Comparison of ENCODE assay signal across 1 cellular context in the genomic region with DNA sequence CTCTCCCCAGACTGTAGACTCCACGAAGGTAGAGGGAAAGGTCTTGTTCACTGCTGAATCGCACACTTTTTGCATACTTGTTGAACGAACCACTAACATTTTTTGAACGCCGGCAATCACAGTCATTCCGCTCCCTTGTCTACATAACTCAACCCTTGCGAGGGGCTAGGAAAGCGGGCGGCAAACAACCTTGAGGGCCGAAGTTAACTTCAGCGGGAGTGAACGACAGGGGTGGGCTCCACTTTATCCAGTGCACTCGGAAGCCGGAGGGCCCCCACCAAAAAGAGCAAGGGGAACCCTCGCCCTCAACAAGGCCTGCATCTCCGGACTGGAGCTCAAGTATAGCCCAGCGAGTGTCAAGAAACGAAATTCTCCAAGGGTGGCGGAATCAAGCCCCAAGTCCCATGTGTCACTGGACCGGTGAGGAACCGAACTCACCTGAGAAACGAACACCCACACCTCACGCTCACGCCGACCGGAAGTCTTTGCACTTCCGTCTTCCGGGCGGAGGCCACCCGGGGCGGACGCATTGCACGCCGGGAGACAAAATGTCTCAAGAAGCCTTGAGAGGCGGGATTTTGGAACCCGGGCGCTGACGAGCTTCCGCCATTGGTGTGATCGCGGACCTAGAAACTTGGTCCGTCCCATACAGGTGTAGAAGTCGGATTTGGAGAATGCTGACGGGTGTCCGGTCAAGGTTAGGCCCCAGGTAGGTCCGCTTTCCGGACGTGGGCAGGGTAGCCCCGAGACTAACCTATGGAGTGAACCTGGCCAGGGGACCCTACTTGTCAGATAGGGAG.
TF ChIP-seq lines count a peak whose summit lies in the region.

A gene (minus strand): TSS at position 484 of the 800 bp plus-strand sequence. CDS start 1,644 bp downstream, outside the sequence.

TF ChIP-seq in K562, 482 proteins besides CTCF, POLR2A, EP300 and RAD21 (continued from another document and continues in another):
- TF ChIP-seq, protein P1, sequence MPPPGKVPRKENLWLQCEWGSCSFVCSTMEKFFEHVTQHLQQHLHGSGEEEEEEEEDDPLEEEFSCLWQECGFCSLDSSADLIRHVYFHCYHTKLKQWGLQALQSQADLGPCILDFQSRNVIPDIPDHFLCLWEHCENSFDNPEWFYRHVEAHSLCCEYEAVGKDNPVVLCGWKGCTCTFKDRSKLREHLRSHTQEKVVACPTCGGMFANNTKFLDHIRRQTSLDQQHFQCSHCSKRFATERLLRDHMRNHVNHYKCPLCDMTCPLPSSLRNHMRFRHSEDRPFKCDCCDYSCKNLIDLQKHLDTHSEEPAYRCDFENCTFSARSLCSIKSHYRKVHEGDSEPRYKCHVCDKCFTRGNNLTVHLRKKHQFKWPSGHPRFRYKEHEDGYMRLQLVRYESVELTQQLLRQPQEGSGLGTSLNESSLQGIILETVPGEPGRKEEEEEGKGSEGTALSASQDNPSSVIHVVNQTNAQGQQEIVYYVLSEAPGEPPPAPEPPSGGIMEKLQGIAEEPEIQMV (tag; conservative IDR thresholded peaks at IDR 0.05; ENCODE audit: low read depth): no peak
- TF ChIP-seq TEAD2 (tag; IDR thresholded peaks at IDR 0.05) (no peak), ELF2 (CRISPR knock-in tag; IDR thresholded peaks at IDR 0.05) (peak; percentile 97), TAF7 (tag; IDR thresholded peaks at IDR 0.05) (peak; percentile 75), PML (IDR thresholded peaks at IDR 0.05; ENCODE audit: low read length) (no peak; the same call in 1 of the 2 replicates), FOSL1 (tag; conservative IDR thresholded peaks at IDR 0.05) (no peak), ZNF41 (CRISPR knock-in tag; conservative IDR thresholded peaks at IDR 0.05) (no peak), ZNF79 (CRISPR knock-in tag; IDR thresholded peaks at IDR 0.05; ENCODE audit: low read depth) (no peak), TAF1 (IDR thresholded peaks at IDR 0.05; ENCODE audit: control insufficient read depth, extremely low read depth, insufficient read depth, low read length, severe bottlenecking) (peak; percentile 97), ZNF780A (CRISPR knock-in tag; IDR thresholded peaks at IDR 0.05) (no peak), HDAC6 (IDR thresholded peaks at IDR 0.05; ENCODE audit: low read depth, low read length) (no peak), CCNT2 (IDR thresholded peaks at IDR 0.05; ENCODE audit: borderline replicate concordance, extremely low read depth, insufficient read length, low read depth, low read length) (no peak), SRSF1 (IDR thresholded peaks at IDR 0.05; ENCODE audit: low read depth, low read length) (no peak), CHD2 (IDR thresholded peaks at IDR 0.05; ENCODE audit: low read depth, low read length) (no peak), POLR2AphosphoS5 (IDR thresholded peaks at IDR 0.05; ENCODE audit: control insufficient read depth, insufficient read depth, low read depth, low read length) (peak; percentile 90)
- TF ChIP-seq, protein P2, sequence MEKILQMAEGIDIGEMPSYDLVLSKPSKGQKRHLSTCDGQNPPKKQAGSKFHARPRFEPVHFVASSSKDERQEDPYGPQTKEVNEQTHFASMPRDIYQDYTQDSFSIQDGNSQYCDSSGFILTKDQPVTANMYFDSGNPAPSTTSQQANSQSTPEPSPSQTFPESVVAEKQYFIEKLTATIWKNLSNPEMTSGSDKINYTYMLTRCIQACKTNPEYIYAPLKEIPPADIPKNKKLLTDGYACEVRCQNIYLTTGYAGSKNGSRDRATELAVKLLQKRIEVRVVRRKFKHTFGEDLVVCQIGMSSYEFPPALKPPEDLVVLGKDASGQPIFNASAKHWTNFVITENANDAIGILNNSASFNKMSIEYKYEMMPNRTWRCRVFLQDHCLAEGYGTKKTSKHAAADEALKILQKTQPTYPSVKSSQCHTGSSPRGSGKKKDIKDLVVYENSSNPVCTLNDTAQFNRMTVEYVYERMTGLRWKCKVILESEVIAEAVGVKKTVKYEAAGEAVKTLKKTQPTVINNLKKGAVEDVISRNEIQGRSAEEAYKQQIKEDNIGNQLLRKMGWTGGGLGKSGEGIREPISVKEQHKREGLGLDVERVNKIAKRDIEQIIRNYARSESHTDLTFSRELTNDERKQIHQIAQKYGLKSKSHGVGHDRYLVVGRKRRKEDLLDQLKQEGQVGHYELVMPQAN (IDR thresholded peaks at IDR 0.05; ENCODE audit: borderline replicate concordance): peak; percentile 94
- TF ChIP-seq, protein P3, sequence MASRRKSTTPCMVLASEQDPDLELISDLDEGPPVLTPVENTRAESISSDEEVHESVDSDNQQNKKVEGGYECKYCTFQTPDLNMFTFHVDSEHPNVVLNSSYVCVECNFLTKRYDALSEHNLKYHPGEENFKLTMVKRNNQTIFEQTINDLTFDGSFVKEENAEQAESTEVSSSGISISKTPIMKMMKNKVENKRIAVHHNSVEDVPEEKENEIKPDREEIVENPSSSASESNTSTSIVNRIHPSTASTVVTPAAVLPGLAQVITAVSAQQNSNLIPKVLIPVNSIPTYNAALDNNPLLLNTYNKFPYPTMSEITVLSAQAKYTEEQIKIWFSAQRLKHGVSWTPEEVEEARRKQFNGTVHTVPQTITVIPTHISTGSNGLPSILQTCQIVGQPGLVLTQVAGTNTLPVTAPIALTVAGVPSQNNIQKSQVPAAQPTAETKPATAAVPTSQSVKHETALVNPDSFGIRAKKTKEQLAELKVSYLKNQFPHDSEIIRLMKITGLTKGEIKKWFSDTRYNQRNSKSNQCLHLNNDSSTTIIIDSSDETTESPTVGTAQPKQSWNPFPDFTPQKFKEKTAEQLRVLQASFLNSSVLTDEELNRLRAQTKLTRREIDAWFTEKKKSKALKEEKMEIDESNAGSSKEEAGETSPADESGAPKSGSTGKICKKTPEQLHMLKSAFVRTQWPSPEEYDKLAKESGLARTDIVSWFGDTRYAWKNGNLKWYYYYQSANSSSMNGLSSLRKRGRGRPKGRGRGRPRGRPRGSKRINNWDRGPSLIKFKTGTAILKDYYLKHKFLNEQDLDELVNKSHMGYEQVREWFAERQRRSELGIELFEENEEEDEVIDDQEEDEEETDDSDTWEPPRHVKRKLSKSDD (conservative IDR thresholded peaks at IDR 0.05; ENCODE audit: low read length): no peak
- TF ChIP-seq, protein P4, sequence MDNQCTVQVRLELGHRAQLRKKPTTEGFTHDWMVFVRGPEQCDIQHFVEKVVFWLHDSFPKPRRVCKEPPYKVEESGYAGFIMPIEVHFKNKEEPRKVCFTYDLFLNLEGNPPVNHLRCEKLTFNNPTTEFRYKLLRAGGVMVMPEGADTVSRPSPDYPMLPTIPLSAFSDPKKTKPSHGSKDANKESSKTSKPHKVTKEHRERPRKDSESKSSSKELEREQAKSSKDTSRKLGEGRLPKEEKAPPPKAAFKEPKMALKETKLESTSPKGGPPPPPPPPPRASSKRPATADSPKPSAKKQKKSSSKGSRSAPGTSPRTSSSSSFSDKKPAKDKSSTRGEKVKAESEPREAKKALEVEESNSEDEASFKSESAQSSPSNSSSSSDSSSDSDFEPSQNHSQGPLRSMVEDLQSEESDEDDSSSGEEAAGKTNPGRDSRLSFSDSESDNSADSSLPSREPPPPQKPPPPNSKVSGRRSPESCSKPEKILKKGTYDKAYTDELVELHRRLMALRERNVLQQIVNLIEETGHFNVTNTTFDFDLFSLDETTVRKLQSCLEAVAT (IDR thresholded peaks at IDR 0.05): no peak
- TF ChIP-seq, protein P5, sequence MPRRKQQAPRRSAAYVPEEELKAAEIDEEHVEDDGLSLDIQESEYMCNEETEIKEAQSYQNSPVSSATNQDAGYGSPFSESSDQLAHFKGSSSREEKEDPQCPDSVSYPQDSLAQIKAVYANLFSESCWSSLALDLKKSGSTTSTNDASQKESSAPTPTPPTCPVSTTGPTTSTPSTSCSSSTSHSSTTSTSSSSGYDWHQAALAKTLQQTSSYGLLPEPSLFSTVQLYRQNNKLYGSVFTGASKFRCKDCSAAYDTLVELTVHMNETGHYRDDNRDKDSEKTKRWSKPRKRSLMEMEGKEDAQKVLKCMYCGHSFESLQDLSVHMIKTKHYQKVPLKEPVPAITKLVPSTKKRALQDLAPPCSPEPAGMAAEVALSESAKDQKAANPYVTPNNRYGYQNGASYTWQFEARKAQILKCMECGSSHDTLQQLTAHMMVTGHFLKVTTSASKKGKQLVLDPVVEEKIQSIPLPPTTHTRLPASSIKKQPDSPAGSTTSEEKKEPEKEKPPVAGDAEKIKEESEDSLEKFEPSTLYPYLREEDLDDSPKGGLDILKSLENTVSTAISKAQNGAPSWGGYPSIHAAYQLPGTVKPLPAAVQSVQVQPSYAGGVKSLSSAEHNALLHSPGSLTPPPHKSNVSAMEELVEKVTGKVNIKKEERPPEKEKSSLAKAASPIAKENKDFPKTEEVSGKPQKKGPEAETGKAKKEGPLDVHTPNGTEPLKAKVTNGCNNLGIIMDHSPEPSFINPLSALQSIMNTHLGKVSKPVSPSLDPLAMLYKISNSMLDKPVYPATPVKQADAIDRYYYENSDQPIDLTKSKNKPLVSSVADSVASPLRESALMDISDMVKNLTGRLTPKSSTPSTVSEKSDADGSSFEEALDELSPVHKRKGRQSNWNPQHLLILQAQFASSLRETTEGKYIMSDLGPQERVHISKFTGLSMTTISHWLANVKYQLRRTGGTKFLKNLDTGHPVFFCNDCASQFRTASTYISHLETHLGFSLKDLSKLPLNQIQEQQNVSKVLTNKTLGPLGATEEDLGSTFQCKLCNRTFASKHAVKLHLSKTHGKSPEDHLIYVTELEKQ (CRISPR knock-in tag; IDR thresholded peaks at IDR 0.05): no peak
- TF ChIP-seq, protein P6, sequence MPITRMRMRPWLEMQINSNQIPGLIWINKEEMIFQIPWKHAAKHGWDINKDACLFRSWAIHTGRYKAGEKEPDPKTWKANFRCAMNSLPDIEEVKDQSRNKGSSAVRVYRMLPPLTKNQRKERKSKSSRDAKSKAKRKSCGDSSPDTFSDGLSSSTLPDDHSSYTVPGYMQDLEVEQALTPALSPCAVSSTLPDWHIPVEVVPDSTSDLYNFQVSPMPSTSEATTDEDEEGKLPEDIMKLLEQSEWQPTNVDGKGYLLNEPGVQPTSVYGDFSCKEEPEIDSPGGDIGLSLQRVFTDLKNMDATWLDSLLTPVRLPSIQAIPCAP (CRISPR knock-in tag; IDR thresholded peaks at IDR 0.05; ENCODE audit: borderline replicate concordance): no peak
- TF ChIP-seq, protein P7, sequence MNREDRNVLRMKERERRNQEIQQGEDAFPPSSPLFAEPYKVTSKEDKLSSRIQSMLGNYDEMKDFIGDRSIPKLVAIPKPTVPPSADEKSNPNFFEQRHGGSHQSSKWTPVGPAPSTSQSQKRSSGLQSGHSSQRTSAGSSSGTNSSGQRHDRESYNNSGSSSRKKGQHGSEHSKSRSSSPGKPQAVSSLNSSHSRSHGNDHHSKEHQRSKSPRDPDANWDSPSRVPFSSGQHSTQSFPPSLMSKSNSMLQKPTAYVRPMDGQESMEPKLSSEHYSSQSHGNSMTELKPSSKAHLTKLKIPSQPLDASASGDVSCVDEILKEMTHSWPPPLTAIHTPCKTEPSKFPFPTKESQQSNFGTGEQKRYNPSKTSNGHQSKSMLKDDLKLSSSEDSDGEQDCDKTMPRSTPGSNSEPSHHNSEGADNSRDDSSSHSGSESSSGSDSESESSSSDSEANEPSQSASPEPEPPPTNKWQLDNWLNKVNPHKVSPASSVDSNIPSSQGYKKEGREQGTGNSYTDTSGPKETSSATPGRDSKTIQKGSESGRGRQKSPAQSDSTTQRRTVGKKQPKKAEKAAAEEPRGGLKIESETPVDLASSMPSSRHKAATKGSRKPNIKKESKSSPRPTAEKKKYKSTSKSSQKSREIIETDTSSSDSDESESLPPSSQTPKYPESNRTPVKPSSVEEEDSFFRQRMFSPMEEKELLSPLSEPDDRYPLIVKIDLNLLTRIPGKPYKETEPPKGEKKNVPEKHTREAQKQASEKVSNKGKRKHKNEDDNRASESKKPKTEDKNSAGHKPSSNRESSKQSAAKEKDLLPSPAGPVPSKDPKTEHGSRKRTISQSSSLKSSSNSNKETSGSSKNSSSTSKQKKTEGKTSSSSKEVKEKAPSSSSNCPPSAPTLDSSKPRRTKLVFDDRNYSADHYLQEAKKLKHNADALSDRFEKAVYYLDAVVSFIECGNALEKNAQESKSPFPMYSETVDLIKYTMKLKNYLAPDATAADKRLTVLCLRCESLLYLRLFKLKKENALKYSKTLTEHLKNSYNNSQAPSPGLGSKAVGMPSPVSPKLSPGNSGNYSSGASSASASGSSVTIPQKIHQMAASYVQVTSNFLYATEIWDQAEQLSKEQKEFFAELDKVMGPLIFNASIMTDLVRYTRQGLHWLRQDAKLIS (CRISPR knock-in tag; IDR thresholded peaks at IDR 0.05): no peak
- TF ChIP-seq, protein P8, sequence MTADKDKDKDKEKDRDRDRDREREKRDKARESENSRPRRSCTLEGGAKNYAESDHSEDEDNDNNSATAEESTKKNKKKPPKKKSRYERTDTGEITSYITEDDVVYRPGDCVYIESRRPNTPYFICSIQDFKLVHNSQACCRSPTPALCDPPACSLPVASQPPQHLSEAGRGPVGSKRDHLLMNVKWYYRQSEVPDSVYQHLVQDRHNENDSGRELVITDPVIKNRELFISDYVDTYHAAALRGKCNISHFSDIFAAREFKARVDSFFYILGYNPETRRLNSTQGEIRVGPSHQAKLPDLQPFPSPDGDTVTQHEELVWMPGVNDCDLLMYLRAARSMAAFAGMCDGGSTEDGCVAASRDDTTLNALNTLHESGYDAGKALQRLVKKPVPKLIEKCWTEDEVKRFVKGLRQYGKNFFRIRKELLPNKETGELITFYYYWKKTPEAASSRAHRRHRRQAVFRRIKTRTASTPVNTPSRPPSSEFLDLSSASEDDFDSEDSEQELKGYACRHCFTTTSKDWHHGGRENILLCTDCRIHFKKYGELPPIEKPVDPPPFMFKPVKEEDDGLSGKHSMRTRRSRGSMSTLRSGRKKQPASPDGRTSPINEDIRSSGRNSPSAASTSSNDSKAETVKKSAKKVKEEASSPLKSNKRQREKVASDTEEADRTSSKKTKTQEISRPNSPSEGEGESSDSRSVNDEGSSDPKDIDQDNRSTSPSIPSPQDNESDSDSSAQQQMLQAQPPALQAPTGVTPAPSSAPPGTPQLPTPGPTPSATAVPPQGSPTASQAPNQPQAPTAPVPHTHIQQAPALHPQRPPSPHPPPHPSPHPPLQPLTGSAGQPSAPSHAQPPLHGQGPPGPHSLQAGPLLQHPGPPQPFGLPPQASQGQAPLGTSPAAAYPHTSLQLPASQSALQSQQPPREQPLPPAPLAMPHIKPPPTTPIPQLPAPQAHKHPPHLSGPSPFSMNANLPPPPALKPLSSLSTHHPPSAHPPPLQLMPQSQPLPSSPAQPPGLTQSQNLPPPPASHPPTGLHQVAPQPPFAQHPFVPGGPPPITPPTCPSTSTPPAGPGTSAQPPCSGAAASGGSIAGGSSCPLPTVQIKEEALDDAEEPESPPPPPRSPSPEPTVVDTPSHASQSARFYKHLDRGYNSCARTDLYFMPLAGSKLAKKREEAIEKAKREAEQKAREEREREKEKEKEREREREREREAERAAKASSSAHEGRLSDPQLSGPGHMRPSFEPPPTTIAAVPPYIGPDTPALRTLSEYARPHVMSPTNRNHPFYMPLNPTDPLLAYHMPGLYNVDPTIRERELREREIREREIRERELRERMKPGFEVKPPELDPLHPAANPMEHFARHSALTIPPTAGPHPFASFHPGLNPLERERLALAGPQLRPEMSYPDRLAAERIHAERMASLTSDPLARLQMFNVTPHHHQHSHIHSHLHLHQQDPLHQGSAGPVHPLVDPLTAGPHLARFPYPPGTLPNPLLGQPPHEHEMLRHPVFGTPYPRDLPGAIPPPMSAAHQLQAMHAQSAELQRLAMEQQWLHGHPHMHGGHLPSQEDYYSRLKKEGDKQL (CRISPR knock-in tag; IDR thresholded peaks at IDR 0.05; ENCODE audit: borderline replicate concordance): no peak
- TF ChIP-seq, protein P9, sequence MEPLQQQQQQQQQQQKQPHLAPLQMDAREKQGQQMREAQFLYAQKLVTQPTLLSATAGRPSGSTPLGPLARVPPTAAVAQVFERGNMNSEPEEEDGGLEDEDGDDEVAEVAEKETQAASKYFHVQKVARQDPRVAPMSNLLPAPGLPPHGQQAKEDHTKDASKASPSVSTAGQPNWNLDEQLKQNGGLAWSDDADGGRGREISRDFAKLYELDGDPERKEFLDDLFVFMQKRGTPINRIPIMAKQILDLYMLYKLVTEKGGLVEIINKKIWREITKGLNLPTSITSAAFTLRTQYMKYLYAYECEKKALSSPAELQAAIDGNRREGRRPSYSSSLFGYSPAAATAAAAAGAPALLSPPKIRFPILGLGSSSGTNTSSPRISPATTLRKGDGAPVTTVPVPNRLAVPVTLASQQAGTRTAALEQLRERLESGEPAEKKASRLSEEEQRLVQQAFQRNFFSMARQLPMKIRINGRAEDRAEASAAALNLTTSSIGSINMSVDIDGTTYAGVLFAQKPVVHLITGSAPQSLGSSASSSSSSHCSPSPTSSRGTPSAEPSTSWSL (CRISPR knock-in tag; IDR thresholded peaks at IDR 0.05; ENCODE audit: borderline replicate concordance): no peak
